3 cellular contexts compared by ENCODE assay signal in the genomic region with DNA sequence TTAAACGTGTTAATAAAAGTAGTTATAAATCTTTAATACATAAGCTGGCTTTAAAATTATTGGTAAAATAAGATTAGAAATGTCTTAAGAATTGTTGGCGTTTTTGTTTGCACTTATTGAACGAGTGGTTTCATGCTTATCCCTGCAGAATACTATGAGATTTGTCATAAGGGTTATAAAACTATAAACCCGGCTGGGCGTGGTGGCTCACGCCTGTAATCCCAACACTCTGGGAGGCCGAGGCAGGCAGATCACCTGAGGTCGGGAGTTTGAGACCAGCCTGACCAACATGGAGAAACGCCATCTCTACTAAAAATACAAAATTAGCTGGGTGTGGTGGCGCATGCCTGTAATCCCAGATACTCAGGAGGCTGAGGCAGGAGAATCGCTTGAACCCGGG. TPM values are rescaled to one million over a fixed set of nuclear protein-coding genes. Genes with fewer than 3 reads are reported as not detected.
"Had no signal": no experiment of that assay in that cellular context is flagged by ENCODE, and none has a peak within 500 bp of the region (broad histone marks: within the 10 kb centered on the region; RNA-seq: fewer than 3 reads in every experiment).

No MANE protein-coding gene starts in this region.

RNA-seq across cellular contexts. Expression of gene GP6, which starts 2.6 kb away (rescaled TPM):
- total RNA-seq: activated B cell treated with CpG ODN at 0.5 μM for 24 hours; activated CD4-positive, alpha-beta memory T cell treated with anti-CD3 and anti-CD28 coated beads for 36 hours; activated CD8-positive, alpha-beta memory T cell treated with anti-CD3 and anti-CD28 coated beads for 36 hours had no signal
